Comparison of ENCODE assay signal across 1 cellular context in genomic region chr16:56681939-56682702, GRCh38.
TF ChIP-seq lines count a peak whose summit lies in the region.

TSS of gene MT1X (plus strand) at chr16:56682470. CDS start at chr16:56682541, 71 bp downstream.

TF ChIP-seq in HepG2, 621 proteins besides CTCF, POLR2A, EP300 and RAD21 (continued from another document and continues in another):
- TF ChIP-seq ZNF407 (CRISPR knock-in tag; IDR thresholded peaks at IDR 0.05; ENCODE audit: not compliant biosample characterization) (no peak), IKZF4 (CRISPR knock-in tag; IDR thresholded peaks at IDR 0.05; ENCODE audit: borderline replicate concordance, low read depth, not compliant biosample characterization) (no peak), SNAI1 (CRISPR knock-in tag; IDR thresholded peaks at IDR 0.05; ENCODE audit: borderline replicate concordance) (peak; percentile 49; the same call in 1 of the 2 replicates), ZNF101 (CRISPR knock-in tag; IDR thresholded peaks at IDR 0.05; ENCODE audit: borderline replicate concordance, low read depth) (peak; percentile 62; the same call in 1 of the 2 replicates), ATAD3A (CRISPR knock-in tag; IDR thresholded peaks at IDR 0.05) (no peak), ZNF383 (CRISPR knock-in tag; IDR thresholded peaks at IDR 0.05; ENCODE audit: borderline replicate concordance) (peak; percentile 44; the same call in 1 of the 2 replicates), ZNF720 (CRISPR knock-in tag; IDR thresholded peaks at IDR 0.05) (no peak), NR3C1 (CRISPR knock-in tag; IDR thresholded peaks at IDR 0.05) (no peak), ZNF354B (CRISPR knock-in tag; IDR thresholded peaks at IDR 0.05) (no peak), RCOR2 (CRISPR knock-in tag; IDR thresholded peaks at IDR 0.05) (no peak), ZNF484 (CRISPR knock-in tag; IDR thresholded peaks at IDR 0.05; ENCODE audit: borderline replicate concordance, low read depth) (no peak), ZNF724P (CRISPR knock-in tag; IDR thresholded peaks at IDR 0.05; ENCODE audit: borderline replicate concordance) (no peak), KLF13 (CRISPR knock-in tag; IDR thresholded peaks at IDR 0.05) (no peak), EED (CRISPR knock-in tag; IDR thresholded peaks at IDR 0.05) (no peak), E2F5 (CRISPR knock-in tag; conservative IDR thresholded peaks at IDR 0.05) (no peak), IKZF5 (CRISPR knock-in tag; IDR thresholded peaks at IDR 0.05) (no peak; the same call in none of the 2 replicates), LBX2 (CRISPR knock-in tag; IDR thresholded peaks at IDR 0.05; ENCODE audit: borderline replicate concordance) (peak; percentile 21; the same call in 1 of the 2 replicates), ARID2 (CRISPR knock-in tag; IDR thresholded peaks at IDR 0.05; ENCODE audit: borderline replicate concordance) (no peak; the same call in 1 of the 2 replicates), TEAD2 (CRISPR knock-in tag; IDR thresholded peaks at IDR 0.05) (no peak), CREBL2 (CRISPR knock-in tag; IDR thresholded peaks at IDR 0.05; ENCODE audit: borderline replicate concordance) (no peak), NCOR1 (IDR thresholded peaks at IDR 0.05; ENCODE audit: borderline replicate concordance, low read length) (peak; percentile 31; the same call in 1 of the 2 replicates), ZNF251 (CRISPR knock-in tag; IDR thresholded peaks at IDR 0.05) (peak; percentile 70; the same call in 1 of the 2 replicates), ZNF607 (CRISPR knock-in tag; IDR thresholded peaks at IDR 0.05; ENCODE audit: borderline replicate concordance) (no peak), SETDB1 (CRISPR knock-in tag; IDR thresholded peaks at IDR 0.05; ENCODE audit: borderline replicate concordance) (no peak), CERS6 (CRISPR knock-in tag; IDR thresholded peaks at IDR 0.05) (0 out of 2 replicates have a peak, but pooled peaks have one; percentile 66), SUZ12 (IDR thresholded peaks at IDR 0.05; ENCODE audit: low read depth, low read length) (no peak), EEA1 (CRISPR knock-in tag; IDR thresholded peaks at IDR 0.05; ENCODE audit: borderline replicate concordance) (0 out of 2 replicates have a peak, but pooled peaks have one; percentile 15), ZNF772 (CRISPR knock-in tag; IDR thresholded peaks at IDR 0.05) (0 out of 2 replicates have a peak, but pooled peaks have one; percentile 16), ZNF362 (CRISPR knock-in tag; IDR thresholded peaks at IDR 0.05; ENCODE audit: borderline replicate concordance) (peak; percentile 30; the same call in 1 of the 2 replicates), PPARG (CRISPR knock-in tag; conservative IDR thresholded peaks at IDR 0.05) (no peak; the same call in 1 of the 2 replicates), ZNF275 (CRISPR knock-in tag; IDR thresholded peaks at IDR 0.05; ENCODE audit: borderline replicate concordance) (no peak), CHD2 (IDR thresholded peaks at IDR 0.05; ENCODE audit: low read depth, low read length) (no peak), TBL1XR1 (IDR thresholded peaks at IDR 0.05; ENCODE audit: borderline replicate concordance, low read length, partially characterized antibody) (no peak), CEBPB (IDR thresholded peaks at IDR 0.05; ENCODE audit: borderline replicate concordance, low read depth, low read length) (no peak), BRD4 (CRISPR knock-in tag; IDR thresholded peaks at IDR 0.05) (peak; percentile 78; the same call in 1 of the 2 replicates), DR1 (CRISPR knock-in tag; IDR thresholded peaks at IDR 0.05) (peak; percentile 95), MXI1 (IDR thresholded peaks at IDR 0.05; ENCODE audit: borderline replicate concordance, low read depth, low read length) (peak; percentile 33; the same call in 1 of the 3 replicates), HNF1A (IDR thresholded peaks at IDR 0.05; ENCODE audit: low read depth) (no peak), HNF1A (CRISPR knock-in tag; IDR thresholded peaks at IDR 0.05; ENCODE audit: borderline replicate concordance) (no peak; the same call in 1 of the 2 replicates), ZNF704 (CRISPR knock-in tag; IDR thresholded peaks at IDR 0.05; ENCODE audit: borderline replicate concordance) (peak; percentile 88; the same call in 1 of the 2 replicates), ZIK1 (CRISPR knock-in tag; IDR thresholded peaks at IDR 0.05; ENCODE audit: borderline replicate concordance, low read depth) (peak; percentile 70; the same call in 1 of the 2 replicates), BCL6 (CRISPR knock-in tag; IDR thresholded peaks at IDR 0.05) (peak; percentile 33)
